Comparison of ENCODE assay signal across 2 cellular contexts in the genomic region with DNA sequence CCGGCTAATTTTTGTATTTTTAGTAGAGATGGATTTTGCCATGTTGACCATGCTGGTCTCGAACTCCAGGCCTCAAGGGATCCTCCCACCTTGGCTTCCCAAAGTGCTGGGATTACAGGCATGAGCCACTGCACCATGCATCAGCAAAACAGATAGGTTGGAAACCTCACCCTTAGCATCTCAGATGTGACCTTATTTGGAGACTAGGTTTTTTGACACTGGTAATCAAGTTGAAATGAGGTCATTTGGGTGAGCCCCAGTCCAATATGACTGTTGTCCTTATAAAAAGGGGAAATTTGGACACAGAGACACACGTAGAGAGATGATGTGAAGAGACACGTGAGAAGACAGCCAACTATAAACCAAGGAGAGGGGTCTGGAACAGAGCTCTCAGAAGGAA.
TF ChIP-seq lines count a peak whose summit lies in the region.

No MANE protein-coding gene starts in this region.

TF ChIP-seq in liver, 16 proteins besides CTCF, POLR2A, EP300 and RAD21:
- no peak for TF ChIP-seq EGR1 (IDR thresholded peaks at IDR 0.05; ENCODE audit: low read depth in 2 of 2)
- TF ChIP-seq, protein P1, sequence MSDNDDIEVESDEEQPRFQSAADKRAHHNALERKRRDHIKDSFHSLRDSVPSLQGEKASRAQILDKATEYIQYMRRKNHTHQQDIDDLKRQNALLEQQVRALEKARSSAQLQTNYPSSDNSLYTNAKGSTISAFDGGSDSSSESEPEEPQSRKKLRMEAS (IDR thresholded peaks at IDR 0.05): no peak
- no peak for TF ChIP-seq JUND (IDR thresholded peaks at IDR 0.05)
- TF ChIP-seq RXRA (IDR thresholded peaks at IDR 0.05): peak; percentile 10 to 52

TF ChIP-seq in HepG2, 621 proteins besides CTCF, POLR2A, EP300 and RAD21:
- no peak for TF ChIP-seq CBX1 (IDR thresholded peaks at IDR 0.05; ENCODE audit: low read depth)
- TF ChIP-seq ZNF703 (CRISPR knock-in tag; IDR thresholded peaks at IDR 0.05; ENCODE audit: borderline replicate concordance): no peak
- TF ChIP-seq MEIS1 (CRISPR knock-in tag; IDR thresholded peaks at IDR 0.05; ENCODE audit: borderline replicate concordance): no peak
- TF ChIP-seq GPN1 (CRISPR knock-in tag; IDR thresholded peaks at IDR 0.05; ENCODE audit: borderline replicate concordance): no peak
- TF ChIP-seq NR2F2 (IDR thresholded peaks at IDR 0.05; ENCODE audit: borderline replicate concordance, low read depth): no peak
